33 cellular contexts compared by ENCODE assay signal in the genomic region with DNA sequence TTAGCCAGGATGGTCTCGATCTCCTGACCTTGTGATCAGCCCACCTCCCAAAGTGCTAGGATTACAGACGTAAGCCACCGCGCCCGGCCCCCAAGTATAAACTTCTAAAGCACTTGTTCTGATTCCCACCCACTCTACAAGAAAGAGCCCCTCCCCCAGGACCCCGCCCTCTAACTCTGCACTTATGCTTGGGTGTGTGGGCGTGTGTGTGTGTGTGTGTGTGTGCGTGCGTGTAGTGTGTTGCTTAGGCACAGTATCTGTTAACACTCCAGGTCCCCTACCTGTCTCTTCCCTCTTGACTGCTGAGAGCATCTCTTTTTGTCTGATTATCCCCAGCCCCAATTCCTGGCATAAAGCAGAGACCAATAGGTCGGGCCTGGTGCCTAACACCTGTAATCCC. TPM values are rescaled to one million over a fixed set of nuclear protein-coding genes. Genes with fewer than 3 reads are reported as not detected.
"Had no signal": no experiment of that assay in that cellular context is flagged by ENCODE, and none has a peak within 500 bp of the region (broad histone marks: within the 10 kb centered on the region; RNA-seq: fewer than 3 reads in every experiment).

No MANE protein-coding gene starts in this region.

- FAIRE-seq: endometrium, endothelial cell of umbilical vein had no signal

- H3K27ac Mint-ChIP-seq: activated CD4-positive, alpha-beta memory T cell treated with anti-CD3 and anti-CD28 coated beads for 36 hours; activated CD4-positive, alpha-beta T cell treated with anti-CD3 and anti-CD28 coated beads for 36 hours; activated CD4-positive, alpha-beta T cell treated with anti-CD3 and anti-CD28 coated beads, Interleukin-2, amount 10 ng/mL, durations not matched to agents 24 days and 14 days; activated naive CD4-positive, alpha-beta T cell treated with anti-CD3 and anti-CD28 coated beads, Interleukin-2, amount 10 ng/mL, durations not matched to agents 7 days and 5 days; activated naive CD4-positive, alpha-beta T cell treated with anti-CD3 and anti-CD28 coated beads, Interleukin-2, amount 50 U/mL, for 72 hours; activated naive CD8-positive, alpha-beta T cell treated with anti-CD3 and anti-CD28 coated beads, Interleukin-2, amount 10 ng/mL, durations not matched to agents 7 days and 5 days; activated T-helper 17 cell treated with anti-CD3 and anti-CD28 coated beads, Interleukin-2, amount 50 U/mL, for 72 hours; brain had no signal

- H3K27ac ChIP-seq: ascending aorta, breast epithelium, cardiac muscle cell, colonic mucosa, epithelial cell of prostate, esophagus squamous epithelium, gastroesophageal sphincter had no signal

- H3K36me3 ChIP-seq: ascending aorta, breast epithelium, cardiac muscle cell, colonic mucosa, esophagus squamous epithelium, gastroesophageal sphincter had no signal

- H3K27me3 ChIP-seq: breast epithelium, cardiac muscle cell had no signal

- DNase-seq: activated CD4-positive, alpha-beta memory T cell treated with anti-CD3 and anti-CD28 coated beads for 36 hours; activated CD4-positive, alpha-beta T cell treated with anti-CD3 and anti-CD28 coated beads for 36 hours; activated CD4-positive, alpha-beta T cell treated with anti-CD3 and anti-CD28 coated beads, Interleukin-2, amount 10 ng/mL, durations not matched to agents 24 days and 14 days; activated CD4-positive, CD25-positive, alpha-beta regulatory T cell; activated CD4-positive, CD25-positive, alpha-beta regulatory T cell treated with anti-CD3 and anti-CD28 coated beads, Interleukin-2, amount 50 U/mL, for 72 hours; activated CD8-positive, alpha-beta memory T cell treated with anti-CD3 and anti-CD28 coated beads for 24 hours; activated gamma-delta T cell; activated naive CD4-positive, alpha-beta T cell; activated naive CD4-positive, alpha-beta T cell treated with anti-CD3 and anti-CD28 coated beads, Interleukin-2, amount 10 ng/mL, durations not matched to agents 7 days and 5 days; activated naive CD8-positive, alpha-beta T cell treated with anti-CD3 and anti-CD28 coated beads, Interleukin-2, amount 10 ng/mL, durations not matched to agents 7 days and 5 days; activated T-cell treated with anti-CD3 and anti-CD28 coated beads, Interleukin-2, amount 50 U/mL, for 4 hours; central memory CD4-positive, alpha-beta T cell; cerebellar nuclear complex; colonic mucosa; effector CD8-positive, alpha-beta T cell; esophagus squamous epithelium; foreskin melanocyte had no signal

- H3K4me1 ChIP-seq: breast epithelium, colonic mucosa had no signal

- H3K4me3 Mint-ChIP-seq: activated CD4-positive, alpha-beta memory T cell treated with anti-CD3 and anti-CD28 coated beads for 36 hours; activated CD4-positive, alpha-beta T cell treated with anti-CD3 and anti-CD28 coated beads for 36 hours; activated CD4-positive, alpha-beta T cell treated with anti-CD3 and anti-CD28 coated beads, Interleukin-2, amount 10 ng/mL, durations not matched to agents 24 days and 14 days; activated naive CD4-positive, alpha-beta T cell treated with anti-CD3 and anti-CD28 coated beads, Interleukin-2, amount 10 ng/mL, durations not matched to agents 7 days and 5 days; activated naive CD8-positive, alpha-beta T cell treated with anti-CD3 and anti-CD28 coated beads, Interleukin-2, amount 10 ng/mL, durations not matched to agents 7 days and 5 days; activated T-cell treated with anti-CD3 and anti-CD28 coated beads, Interleukin-2, amount 50 U/mL, for 4 hours; activated T-helper 17 cell treated with anti-CD3 and anti-CD28 coated beads, Interleukin-2, amount 50 U/mL, for 72 hours; brain had no signal

- ATAC-seq: activated CD4-positive, alpha-beta T cell treated with anti-CD3 and anti-CD28 coated beads for 36 hours; activated naive CD4-positive, alpha-beta T cell treated with anti-CD3 and anti-CD28 coated beads, Interleukin-2, amount 50 U/mL, for 72 hours; activated T-cell treated with anti-CD3 and anti-CD28 coated beads, Interleukin-2, amount 50 U/mL, for 4 hours; activated T-helper 17 cell treated with anti-CD3 and anti-CD28 coated beads, Interleukin-2, amount 50 U/mL, for 72 hours; gastroesophageal sphincter had no signal

- H3K9me3 Mint-ChIP-seq: activated CD4-positive, alpha-beta memory T cell treated with anti-CD3 and anti-CD28 coated beads for 36 hours; activated CD4-positive, alpha-beta T cell treated with anti-CD3 and anti-CD28 coated beads, Interleukin-2, amount 10 ng/mL, durations not matched to agents 24 days and 14 days; activated naive CD4-positive, alpha-beta T cell treated with anti-CD3 and anti-CD28 coated beads, Interleukin-2, amount 10 ng/mL, durations not matched to agents 7 days and 5 days; activated naive CD4-positive, alpha-beta T cell treated with anti-CD3 and anti-CD28 coated beads, Interleukin-2, amount 50 U/mL, for 72 hours; activated naive CD8-positive, alpha-beta T cell treated with anti-CD3 and anti-CD28 coated beads, Interleukin-2, amount 10 ng/mL, durations not matched to agents 7 days and 5 days; activated T-cell treated with anti-CD3 and anti-CD28 coated beads, Interleukin-2, amount 50 U/mL, for 4 hours; activated T-helper 17 cell treated with anti-CD3 and anti-CD28 coated beads, Interleukin-2, amount 50 U/mL, for 72 hours; brain had no signal

- H3K9me3 ChIP-seq: ascending aorta, breast epithelium, colonic mucosa, esophagus squamous epithelium, gastroesophageal sphincter had no signal

- H3K4me1 Mint-ChIP-seq: activated CD4-positive, alpha-beta T cell treated with anti-CD3 and anti-CD28 coated beads, Interleukin-2, amount 10 ng/mL, durations not matched to agents 24 days and 14 days; activated T-helper 17 cell treated with anti-CD3 and anti-CD28 coated beads, Interleukin-2, amount 50 U/mL, for 72 hours; brain had no signal

- H3K36me3 Mint-ChIP-seq: activated CD4-positive, alpha-beta memory T cell treated with anti-CD3 and anti-CD28 coated beads for 36 hours; activated naive CD4-positive, alpha-beta T cell treated with anti-CD3 and anti-CD28 coated beads, Interleukin-2, amount 10 ng/mL, durations not matched to agents 7 days and 5 days; activated naive CD4-positive, alpha-beta T cell treated with anti-CD3 and anti-CD28 coated beads, Interleukin-2, amount 50 U/mL, for 72 hours; activated naive CD8-positive, alpha-beta T cell treated with anti-CD3 and anti-CD28 coated beads, Interleukin-2, amount 10 ng/mL, durations not matched to agents 7 days and 5 days; brain had no signal

- H3K4me3 ChIP-seq: ascending aorta, breast epithelium, cardiac muscle cell, colonic mucosa, esophagus squamous epithelium, gastroesophageal sphincter had no signal

RNA-seq across cellular contexts. Expression of gene PTCRA, which starts 6.0 kb away (rescaled TPM):
- total RNA-seq: activated CD4-positive, alpha-beta memory T cell treated with anti-CD3 and anti-CD28 coated beads for 36 hours; activated CD4-positive, alpha-beta T cell treated with anti-CD3 and anti-CD28 coated beads for 36 hours; activated CD4-positive, alpha-beta T cell treated with anti-CD3 and anti-CD28 coated beads, Interleukin-2, amount 10 ng/mL, durations not matched to agents 24 days and 14 days; activated naive CD4-positive, alpha-beta T cell treated with anti-CD3 and anti-CD28 coated beads, Interleukin-2, amount 50 U/mL, for 72 hours; activated naive CD8-positive, alpha-beta T cell treated with anti-CD3 and anti-CD28 coated beads, Interleukin-2, amount 10 ng/mL, durations not matched to agents 7 days and 5 days; activated T-cell treated with anti-CD3 and anti-CD28 coated beads, Interleukin-2, amount 50 U/mL, for 4 hours; activated T-helper 17 cell treated with anti-CD3 and anti-CD28 coated beads, Interleukin-2, amount 50 U/mL, for 72 hours; ascending aorta; breast epithelium; cardiac muscle cell; colonic mucosa; dermis microvascular lymphatic vessel endothelial cell; endothelial cell of umbilical vein; esophagus squamous epithelium; fibroblast of lung; fibroblast of villous mesenchyme; gastroesophageal sphincter; glomerular endothelial cell; T-helper 1 cell treated with Interleukin-12 subunit alpha and Interleukin-12 subunit beta and Interleukin-4 antibody, amounts not matched to agents 30 ng/mL and 1 ng/mL, for 36 hours had no signal
- polyA plus RNA-seq: cardiac muscle cell, endothelial cell of umbilical vein, esophagus, fibroblast of lung had no signal

RNA-seq across cellular contexts. Expression of gene GNMT, which starts 50.7 kb away (rescaled TPM):
- total RNA-seq: activated CD4-positive, alpha-beta memory T cell treated with anti-CD3 and anti-CD28 coated beads for 36 hours; ascending aorta; fibroblast of lung; fibroblast of villous mesenchyme; glomerular endothelial cell had no signal
